ENCODE assay signal across 19 cellular contexts in genomic region chr20:61118429-61119224, GRCh38.
A peak's percentile ranks its signal among the peaks of the same experiment; 100 is the strongest.
DNase-seq lines count a peak whose midpoint lies in the region; ATAC-seq, FAIRE-seq and TF ChIP-seq lines count a peak whose summit lies in the region.
"Had no signal": no experiment of that assay in that cellular context is flagged by ENCODE, and none has a peak within 500 bp of the region (broad histone marks: within the 10 kb centered on the region; RNA-seq: fewer than 3 reads in every experiment).

No MANE protein-coding gene starts in this region.

- H3K4me1 ChIP-seq in BLaER1 treated with 17β-estradiol and CSF1 and Interleukin-3, amounts not matched to agents 10 nM and 100 nM, result peaks cover 16 to 68% (median 42%) of the 10 kb centered on the region in 10 experiments
- H3K4me1 ChIP-seq: SJCRH30 had no signal

- no peaks in the 10 kb centered on the region for H3K36me3 ChIP-seq in BLaER1 treated with 17β-estradiol and CSF1 and Interleukin-3, amounts not matched to agents 10 nM and 100 nM
- no peaks in the 10 kb centered on the region for H3K36me3 ChIP-seq in bronchial epithelial cell (ENCODE audit: control insufficient read depth, insufficient read depth, low read length)
- H3K36me3 ChIP-seq: SJCRH30, thoracic aorta had no signal

- peaks cover 0 to 5% (median 0%) of the 10 kb centered on the region in 11 experiments; a peak in 1 of 22 replicates for H3K27me3 ChIP-seq in BLaER1 treated with 17β-estradiol and CSF1 and Interleukin-3, amounts not matched to agents 10 nM and 100 nM
- no peaks in the 10 kb centered on the region for H3K27me3 ChIP-seq in bronchial epithelial cell (ENCODE audit: control insufficient read depth, insufficient read depth, low read length)

- no peaks in the 10 kb centered on the region for H3K36me3 Mint-ChIP-seq in osteocyte (ENCODE audit: unreplicated experiment)
- H3K36me3 Mint-ChIP-seq: activated CD8-positive, alpha-beta memory T cell treated with anti-CD3 and anti-CD28 coated beads, Interleukin-2, amount 10 ng/mL, durations not matched to agents 7 days and 5 days; CD14-positive monocyte had no signal

- no peaks in the 10 kb centered on the region for H3K9me3 ChIP-seq in BLaER1 treated with 17β-estradiol and CSF1 and Interleukin-3, amounts not matched to agents 10 nM and 100 nM (replicated peaks in 1 of 11)
- H3K9me3 ChIP-seq: SJCRH30, thoracic aorta had no signal

- peak overlapping the region in 1 of 11 experiments; percentile 31; a peak in 1 of 22 replicates for H3K27ac ChIP-seq in BLaER1 treated with 17β-estradiol and CSF1 and Interleukin-3, amounts not matched to agents 10 nM and 100 nM
- H3K27ac ChIP-seq: coronary artery, SJCRH30, thoracic aorta had no signal

- peak; percentile 72 for FAIRE-seq in bronchial epithelial cell (lab: Jason Lieb, UNC)
- FAIRE-seq: endothelial cell of umbilical vein had no signal

- peak overlapping the region in 10 of 11 experiments; percentile 2 to 66 (median 51); a peak in 17 of 22 replicates for H3K4me2 ChIP-seq in BLaER1 treated with 17β-estradiol and CSF1 and Interleukin-3, amounts not matched to agents 10 nM and 100 nM
- H3K4me2 ChIP-seq: smooth muscle cell had no signal

- TF ChIP-seq CTCF in bronchial epithelial cell (IDR thresholded peaks at IDR 0.05; ENCODE audit: insufficient read depth, low read length, severe bottlenecking) (no peak), osteocyte (IDR thresholded peaks at IDR 0.05) (no peak)

- no peak overlapping the region for H3K9ac ChIP-seq in BLaER1 treated with 17β-estradiol and CSF1 and Interleukin-3, amounts not matched to agents 10 nM and 100 nM

- H3K4me3 ChIP-seq in BLaER1 treated with 17β-estradiol and CSF1 and Interleukin-3, amounts not matched to agents 10 nM and 100 nM, result no peak overlapping the region
- no peak overlapping the region for H3K4me3 ChIP-seq in bronchial epithelial cell (ENCODE audit: low read depth, low read length)
- H3K4me3 ChIP-seq: coronary artery, SJCRH30, smooth muscle cell, thoracic aorta had no signal

- peak; percentile 94 for DNase-seq in HT1080 (ENCODE audit: low read depth)
- peak; percentile 10 for DNase-seq in bronchial epithelial cell (ENCODE audit: low read depth)
- DNase-seq in osteocyte (ENCODE audit: extremely low spot score, unreplicated experiment), result peak; percentile 67
- no peak for DNase-seq in NCI-H146 treated with DMSO at 0.1 percent for 48 hours (lab: John Stamatoyannopoulos, UW; ENCODE audit: unreplicated experiment)
- no peak for DNase-seq in NCI-H1417 treated with DMSO at 0.1 percent for 48 hours (lab: John Stamatoyannopoulos, UW)
- no peak for DNase-seq in NCI-H526 (lab: John Stamatoyannopoulos, UW)
- DNase-seq: activated CD4-positive, alpha-beta T cell treated with anti-CD3 and anti-CD28 coated beads for 36 hours; activated CD8-positive, alpha-beta memory T cell treated with anti-CD3 and anti-CD28 coated beads, Interleukin-2, amount 10 ng/mL, durations not matched to agents 7 days and 5 days; activated gamma-delta T cell; anterior cingulate cortex; SJCRH30 had no signal

- H3K9me3 Mint-ChIP-seq in osteocyte (ENCODE audit: unreplicated experiment), result no peaks in the 10 kb centered on the region
- H3K9me3 Mint-ChIP-seq: T-helper 2 cell treated with Interferon-gamma antibody and Interleukin-4, amounts not matched to agents 5 μg/mL and 100 μg/mL, for 36 hours had no signal

- no peak overlapping the region for H3K4me3 Mint-ChIP-seq in osteocyte (ENCODE audit: unreplicated experiment)
- H3K4me3 Mint-ChIP-seq: activated CD4-positive, alpha-beta T cell treated with anti-CD3 and anti-CD28 coated beads for 36 hours; activated CD8-positive, alpha-beta memory T cell treated with anti-CD3 and anti-CD28 coated beads, Interleukin-2, amount 10 ng/mL, durations not matched to agents 7 days and 5 days; T-helper 2 cell treated with Interferon-gamma antibody and Interleukin-4, amounts not matched to agents 5 μg/mL and 100 μg/mL, for 36 hours had no signal

- no peak overlapping the region for H3K27ac Mint-ChIP-seq in osteocyte (ENCODE audit: unreplicated experiment)
- H3K27ac Mint-ChIP-seq: activated CD4-positive, alpha-beta T cell treated with anti-CD3 and anti-CD28 coated beads for 36 hours; activated CD8-positive, alpha-beta memory T cell treated with anti-CD3 and anti-CD28 coated beads, Interleukin-2, amount 10 ng/mL, durations not matched to agents 7 days and 5 days; T-helper 2 cell treated with Interferon-gamma antibody and Interleukin-4, amounts not matched to agents 5 μg/mL and 100 μg/mL, for 36 hours had no signal

- peaks cover 6% of the 10 kb centered on the region for H3K27me3 Mint-ChIP-seq in osteocyte (ENCODE audit: unreplicated experiment)
- H3K27me3 Mint-ChIP-seq: activated CD8-positive, alpha-beta memory T cell treated with anti-CD3 and anti-CD28 coated beads, Interleukin-2, amount 10 ng/mL, durations not matched to agents 7 days and 5 days had no signal

- H4K20me1 ChIP-seq in BLaER1 treated with 17β-estradiol and CSF1 and Interleukin-3, amounts not matched to agents 10 nM and 100 nM, result peaks cover 0 to under 1% (median 0%) of the 10 kb centered on the region in 11 experiments; a peak in 1 of 22 replicates

- ATAC-seq in HG02970 (IDR thresholded peaks at IDR 0.05; ENCODE audit: low FRiP score, unreplicated experiment), result no peak
- ATAC-seq: activated CD4-positive, alpha-beta T cell treated with anti-CD3 and anti-CD28 coated beads for 36 hours; activated CD8-positive, alpha-beta memory T cell treated with anti-CD3 and anti-CD28 coated beads, Interleukin-2, amount 10 ng/mL, durations not matched to agents 7 days and 5 days had no signal

- peaks cover 10% of the 10 kb centered on the region for H3K4me1 Mint-ChIP-seq in osteocyte (ENCODE audit: unreplicated experiment)
- H3K4me1 Mint-ChIP-seq: activated CD8-positive, alpha-beta memory T cell treated with anti-CD3 and anti-CD28 coated beads, Interleukin-2, amount 10 ng/mL, durations not matched to agents 7 days and 5 days had no signal

Comparison
In these comparisons a context has a peak if more than half of its experiments do, and no peak if none do; other contexts are left out.
1. DNase-seq: peak in HT1080 (single experiment), bronchial epithelial cell (single experiment) and osteocyte (single experiment); none in NCI-H146 treated with DMSO at 0.1 percent for 48 hours (single experiment), NCI-H1417 treated with DMSO at 0.1 percent for 48 hours (single experiment) and NCI-H526 (0 of 2).